ENCODE assay signal across 9 cellular contexts in the genomic region with DNA sequence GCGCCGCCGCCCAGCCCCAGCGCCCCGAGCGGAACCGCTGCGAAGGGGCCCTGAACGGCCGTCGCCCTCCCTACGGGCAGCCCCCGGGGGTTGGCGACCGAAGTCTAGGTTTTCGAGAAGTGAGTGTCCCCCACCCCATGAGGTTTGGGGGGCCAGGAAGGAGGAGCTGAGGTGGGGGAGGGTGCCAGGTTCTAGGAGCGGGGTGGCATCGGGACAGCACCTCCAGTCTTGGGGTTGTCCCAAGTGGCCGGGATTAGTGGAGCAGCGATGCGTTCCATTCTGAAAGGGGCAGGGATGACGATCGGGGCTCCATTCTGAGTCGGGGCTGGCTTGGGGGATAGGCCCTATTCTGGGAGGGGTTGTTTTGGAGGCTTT. TPM values are rescaled to one million over a fixed set of nuclear protein-coding genes. Genes with fewer than 3 reads are reported as not detected.
DNase-seq lines count a peak whose midpoint lies in the region; ATAC-seq, FAIRE-seq and TF ChIP-seq lines count a peak whose summit lies in the region.
"Had no signal": no experiment of that assay in that cellular context is flagged by ENCODE, and none has a peak within 500 bp of the region (broad histone marks: within the 10 kb centered on the region; RNA-seq: fewer than 3 reads in every experiment).

No MANE protein-coding gene starts in this region.

- no peaks in the 10 kb centered on the region for H3K9me3 Mint-ChIP-seq in osteocyte (ENCODE audit: unreplicated experiment)

- TF ChIP-seq POLR2A in A549 (IDR thresholded peaks at IDR 0.05; ENCODE audit: low read length) = no peak

- DNase-seq in A549 (ENCODE audit: low read depth in 1 of 2, low spot score in 1 of 2) (peak in 1 of 2 experiments; percentile 51), GM20000 (ENCODE audit: low spot score) (peak; percentile 63), WERI-Rb-1 (peak; percentile 26), fibroblast of mammary gland (ENCODE audit: low read depth) (no peak), osteocyte (ENCODE audit: extremely low spot score, unreplicated experiment) (no peak), COLO829 (ENCODE audit: low spot score) (no peak)
- no peak for DNase-seq in NK-92 treated with Interleukin-12 subunit alpha and Interleukin-12 subunit beta, amount 100 ng/mL, for 24 hours (lab: John Stamatoyannopoulos, UW)

- H3K9me3 ChIP-seq in A549 (no peaks in the 10 kb centered on the region), WERI-Rb-1 (ENCODE audit: severe bottlenecking) (no peaks in the 10 kb centered on the region)

- CTCF ChIA-PET in A549 (lab: Yijun Ruan, JAX) = interaction anchor here (0.8 to 3.8 kb wide), 9 partner anchors 12 to 153 kb away, joined by 3 to 16 read pairs (median 4); partner anchors contain the start of gene BATF2

- peak overlapping the region; percentile 93 to 96 for H3K27ac ChIP-seq in A549
- peak overlapping the region; percentile 85 for H3K27ac ChIP-seq in WERI-Rb-1

- 0% methylated on average over 8 of the region's 24 CpGs for WGBS in A549 (ENCODE audit: missing lambda C conversion rate)

- H3K4me1 ChIP-seq in A549 = peaks cover 14% of the 10 kb centered on the region

- H3K36me3 ChIP-seq in WERI-Rb-1 = no peaks in the 10 kb centered on the region

- H3K4me3 ChIP-seq in A549 = peak overlapping the region; percentile 71
- H3K4me3 ChIP-seq in WERI-Rb-1 (ENCODE audit: low read depth, low read length) = peak overlapping the region; percentile 71
- H3K4me3 ChIP-seq in fibroblast of mammary gland (ENCODE audit: control insufficient read depth, low read depth, low read length) = peak overlapping the region; percentile 74

- H3K4me3 Mint-ChIP-seq in osteocyte (ENCODE audit: unreplicated experiment) = peak overlapping the region; percentile 95

- no peak for TF ChIP-seq EP300 in A549 (IDR thresholded peaks at IDR 0.05)

- peaks cover 11% of the 10 kb centered on the region for H3K36me3 Mint-ChIP-seq in osteocyte (ENCODE audit: unreplicated experiment)

- peak overlapping the region; percentile 71 for H3K27ac Mint-ChIP-seq in osteocyte (ENCODE audit: unreplicated experiment)

- H3K27me3 Mint-ChIP-seq in osteocyte (ENCODE audit: unreplicated experiment) = no peaks in the 10 kb centered on the region

- peaks cover 25% of the 10 kb centered on the region for H3K4me1 Mint-ChIP-seq in osteocyte (ENCODE audit: unreplicated experiment)

- no peak for FAIRE-seq in A549 (lab: Jason Lieb, UNC)

- no peak for TF ChIP-seq RAD21 in A549 (conservative IDR thresholded peaks at IDR 0.05 in 1 of 2, IDR thresholded peaks at IDR 0.05 in 1 of 2)

- POLR2A ChIA-PET in A549 (lab: Yijun Ruan, JAX) = interaction anchor here (1.5 kb wide), 1 partner anchor 82 kb away, joined by 5 read pairs; no protein-coding TSS in a partner anchor

- peak overlapping the region; percentile 98 for H3K4me2 ChIP-seq in A549

- ATAC-seq in A549 (peak; percentile 44 to 54; a peak in 5 of 6 replicates), HG03045 (IDR thresholded peaks at IDR 0.05; ENCODE audit: unreplicated experiment) (no peak)

- no peak for TF ChIP-seq CTCF in A549 (IDR thresholded peaks at IDR 0.05)
- TF ChIP-seq CTCF in GM20000 (IDR thresholded peaks at IDR 0.05; ENCODE audit: extremely low read depth, missing control alignments) = no peak
- TF ChIP-seq CTCF in WERI-Rb-1 (IDR thresholded peaks at IDR 0.05; ENCODE audit: low read depth, low read length) = no peak
- TF ChIP-seq CTCF in fibroblast of mammary gland (conservative IDR thresholded peaks at IDR 0.05; ENCODE audit: control insufficient read depth, insufficient read depth, low read depth, low read length) = no peak
- TF ChIP-seq CTCF in osteocyte (IDR thresholded peaks at IDR 0.05) = no peak

- H3K27me3 ChIP-seq in WERI-Rb-1 (ENCODE audit: insufficient read depth, low read depth, severe bottlenecking) = no peaks in the 10 kb centered on the region

TF ChIP-seq in A549, 52 proteins besides CTCF, POLR2A, EP300 and RAD21:
- TF ChIP-seq RARB (CRISPR knock-in tag; IDR thresholded peaks at IDR 0.05) (no peak), PHF8 (IDR thresholded peaks at IDR 0.05; ENCODE audit: borderline replicate concordance, low read depth) (peak; percentile 41; the same call in 1 of the 2 replicates)

RNA-seq across cellular contexts. Expression of gene PPP2R5B, which starts 0.4 kb away (rescaled TPM):
- 6.9 and 11.1 TPM in 2 replicates for polyA plus RNA-seq in A549 (2011; rRNA removed)
- polyA plus RNA-seq in A549 (2012; cell fraction: cytosol; rRNA removed) = 5.5 and 6.4 TPM in 2 replicates
- polyA plus RNA-seq in A549 (2012; cell fraction: nucleus; rRNA removed) = 12.3 TPM in 2 replicates
- polyA plus RNA-seq in A549 (2017; fragmentation: RNase III; extraction: RNeasy Plus Mini Kit Qiagen cat#74134 plus additional on column Dnase treatment) = 3.9 to 6.1 TPM (median 5.7 TPM) in 3 replicates
- 5.3 and 7.6 TPM in 2 replicates for polyA minus RNA-seq in A549 (2011; rRNA and poly(A)+ RNA removed)
- total RNA-seq in osteocyte = 21.3 and 26.8 TPM in 2 replicates

RNA-seq across cellular contexts. Expression of gene ATG2A, which starts 7.9 kb away (rescaled TPM):
- polyA plus RNA-seq in A549 (2011; rRNA removed) = 3.1 and 4.0 TPM in 2 replicates
- polyA plus RNA-seq in A549 (2012; cell fraction: cytosol; rRNA removed) = 9.1 and 14.1 TPM in 2 replicates
- polyA plus RNA-seq in A549 (2012; cell fraction: nucleus; rRNA removed) = 34.5 and 48.9 TPM in 2 replicates
- 10.7 to 13.4 TPM (median 12.8 TPM) in 3 replicates for polyA plus RNA-seq in A549 (2017; fragmentation: RNase III; extraction: RNeasy Plus Mini Kit Qiagen cat#74134 plus additional on column Dnase treatment)
- polyA minus RNA-seq in A549 (2011; rRNA and poly(A)+ RNA removed) = 8.2 TPM in 2 replicates
- 23.6 and 28.7 TPM in 2 replicates for total RNA-seq in osteocyte

RNA-seq across cellular contexts. Expression of gene GPHA2, which starts 10.8 kb away (rescaled TPM):
- not detected in 2 replicates for polyA plus RNA-seq in A549 (2011; rRNA removed)
- polyA plus RNA-seq in A549 (2012; cell fraction: cytosol; rRNA removed) = not detected in 2 replicates
- 0.32 TPM in 1 of 2 replicates, not detected in the other for polyA plus RNA-seq in A549 (2012; cell fraction: nucleus; rRNA removed)
- polyA plus RNA-seq in A549 (2017; fragmentation: RNase III; extraction: RNeasy Plus Mini Kit Qiagen cat#74134 plus additional on column Dnase treatment) = not detected in 3 replicates
- polyA minus RNA-seq in A549 (2011; rRNA and poly(A)+ RNA removed) = not detected in 2 replicates
- not detected in 2 replicates for total RNA-seq in osteocyte
- total RNA-seq: lung microvascular endothelial cell had no signal

RNA-seq across cellular contexts. Expression of gene EHD1, which starts 46.5 kb away (rescaled TPM):
- polyA plus RNA-seq in A549 (2011; rRNA removed) = 25.9 and 27.7 TPM in 2 replicates
- polyA plus RNA-seq in A549 (2012; cell fraction: cytosol; rRNA removed) = 96.0 and 103 TPM in 2 replicates
- polyA plus RNA-seq in A549 (2012; cell fraction: nucleus; rRNA removed) = 153 and 200 TPM in 2 replicates
- polyA plus RNA-seq in A549 (2017; fragmentation: RNase III; extraction: RNeasy Plus Mini Kit Qiagen cat#74134 plus additional on column Dnase treatment) = 37.8 to 52.4 TPM (median 43.4 TPM) in 3 replicates
- polyA minus RNA-seq in A549 (2011; rRNA and poly(A)+ RNA removed) = 65.8 and 67.3 TPM in 2 replicates
- total RNA-seq in osteocyte = 57.4 and 61.0 TPM in 2 replicates

RNA-seq across cellular contexts. Expression of gene MAJIN, which starts 47.0 kb away (rescaled TPM):
- polyA plus RNA-seq in A549 (2011; rRNA removed) (0.12 and 0.24 TPM in 2 replicates), A549 (2017; fragmentation: RNase III; extraction: RNeasy Plus Mini Kit Qiagen cat#74134 plus additional on column Dnase treatment) (not detected in 3 replicates)
- 0.04 TPM in 1 of 2 replicates, not detected in the other for polyA plus RNA-seq in A549 (2012; cell fraction: cytosol; rRNA removed)
- polyA plus RNA-seq in A549 (2012; cell fraction: nucleus; rRNA removed) = 0.12 TPM in 1 of 2 replicates, not detected in the other
- polyA minus RNA-seq in A549 (2011; rRNA and poly(A)+ RNA removed) = not detected in 2 replicates
- total RNA-seq in osteocyte = not detected in 2 replicates
- total RNA-seq: lung microvascular endothelial cell had no signal

Comparison
In these comparisons a context has a peak if more than half of its experiments do, and no peak if none do; other contexts are left out.
1. DNase-seq: peak in GM20000 (single experiment) and WERI-Rb-1 (single experiment); none in fibroblast of mammary gland (single experiment), osteocyte (single experiment), COLO829 (single experiment) and NK-92 treated with Interleukin-12 subunit alpha and Interleukin-12 subunit beta, amount 100 ng/mL, for 24 hours (single experiment).
2. Peak in every context shown above with its lines, with median percentiles within 50 percentile points of each other: H3K4me3 ChIP-seq.